ENCODE assay signal across 1 cellular context in genomic region chr7:480531-481218, GRCh38.
TF ChIP-seq lines count a peak whose summit lies in the region.

No MANE protein-coding gene starts in this region.

TF ChIP-seq in K562, 482 proteins besides CTCF, POLR2A, EP300 and RAD21 (continued from another document):
- no peak for TF ChIP-seq SIRT6 (IDR thresholded peaks at IDR 0.05; ENCODE audit: low read depth, low read length)
